Comparison of ENCODE assay signal across 13 cellular contexts in the genomic region with DNA sequence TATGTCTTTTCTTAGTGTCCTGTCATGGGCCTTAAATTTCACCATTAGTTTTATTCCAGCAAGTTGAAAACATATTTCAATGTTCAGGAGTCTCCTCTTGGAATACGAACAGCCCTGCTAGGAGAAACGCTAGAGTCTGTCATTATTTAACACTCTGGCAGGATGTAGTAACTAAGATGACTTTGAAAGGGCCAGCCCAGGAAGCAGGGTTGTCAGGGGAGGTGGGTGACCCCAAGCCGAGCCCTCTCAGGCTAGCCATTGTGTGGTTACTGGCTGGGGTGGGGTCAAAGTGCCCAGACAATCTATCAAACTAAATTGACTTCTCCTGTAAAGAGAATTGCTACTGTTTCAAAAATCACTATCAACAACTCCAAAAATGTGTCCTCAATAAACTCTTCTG.
DNase-seq lines count a peak whose midpoint lies in the region; ATAC-seq, FAIRE-seq and TF ChIP-seq lines count a peak whose summit lies in the region.
"Had no signal": no experiment of that assay in that cellular context is flagged by ENCODE, and none has a peak within 500 bp of the region (broad histone marks: within the 10 kb centered on the region; RNA-seq: fewer than 3 reads in every experiment).

No MANE protein-coding gene starts in this region.

- no peaks in the 10 kb centered on the region for H4K20me1 ChIP-seq in GM12878 (ENCODE audit: control insufficient read depth, insufficient read depth)

- no peaks in the 10 kb centered on the region for H3K9me3 Mint-ChIP-seq in activated T-cell treated with anti-CD3 and anti-CD28 coated beads, Interleukin-2, amount 50 U/mL, for 4 hours
- H3K9me3 Mint-ChIP-seq: neural progenitor cell had no signal

- TF ChIP-seq EP300 in GM12878 (IDR thresholded peaks at IDR 0.05; ENCODE audit: borderline replicate concordance in 1 of 2, control insufficient read depth in 1 of 2, low read depth in 2 of 2, low read length in 2 of 2) = no peak

- SMC1A ChIA-PET in GM12878 (lab: Charles Lee; ENCODE audit: uncharacterized antibody, unreplicated experiment) = interaction anchor here (0.7 to 2.2 kb wide), 6 partner anchors 9 to 763 kb away, joined by 3 to 7 read pairs (median 3); no protein-coding TSS in a partner anchor

- peaks cover 38% of the 10 kb centered on the region for H3K4me1 ChIP-seq in GM12878 (ENCODE audit: control insufficient read depth, insufficient read depth, low read length)
- H3K4me1 ChIP-seq in skeletal muscle tissue (ENCODE audit: control insufficient read depth in 3 of 3, insufficient read depth in 3 of 3, low read length in 3 of 3) = peaks cover 18 to 25% (median 19%) of the 10 kb centered on the region in 3 donors
- H3K4me1 ChIP-seq: neural progenitor cell had no signal

- RAD21 ChIA-PET in GM12878 (lab: Charles Lee; ENCODE audit: unreplicated experiment) = interaction anchor here (1.0 kb wide), 1 partner anchor 67 kb away, joined by 3 read pairs; no protein-coding TSS in a partner anchor

- H3K9ac ChIP-seq in GM12878 (ENCODE audit: control insufficient read depth, insufficient read depth, low read length) (no peak overlapping the region), skeletal muscle tissue (ENCODE audit: low read depth in 1 of 3, low read length in 3 of 3) (no peak overlapping the region)
- H3K9ac ChIP-seq: neural progenitor cell had no signal

- peaks cover 73% of the 10 kb centered on the region for H3K4me1 Mint-ChIP-seq in activated T-cell treated with anti-CD3 and anti-CD28 coated beads, Interleukin-2, amount 50 U/mL, for 4 hours (ENCODE audit: low read depth)

- H2AFZ ChIP-seq in GM12878 (ENCODE audit: control insufficient read depth, low read depth, low read length) = no peak overlapping the region
- H2AFZ ChIP-seq: neural progenitor cell had no signal

- POLR2A ChIA-PET in GM12878 (lab: Charles Lee) = interaction anchor here (0.6 to 1.3 kb wide), 3 partner anchors 14 to 676 kb away, joined by 4 to 5 read pairs (median 4); no protein-coding TSS in a partner anchor

- H3K27me3 Mint-ChIP-seq in activated T-cell treated with anti-CD3 and anti-CD28 coated beads, Interleukin-2, amount 50 U/mL, for 4 hours (ENCODE audit: low read depth) = peaks cover under 1% of the 10 kb centered on the region

- no peak for TF ChIP-seq POLR2A in GM12878 (IDR thresholded peaks at IDR 0.05; ENCODE audit: low read depth, low read length)

- WGBS in GM12878 (ENCODE audit: insufficient coverage, insufficient replicate concordance, low lambda C conversion rate, missing lambda C conversion rate) = 61% methylated on average over 3 of the region's 3 CpGs

- H3K4me3 Mint-ChIP-seq in activated T-cell treated with anti-CD3 and anti-CD28 coated beads, Interleukin-2, amount 50 U/mL, for 4 hours = peak overlapping the region; percentile 23
- H3K4me3 Mint-ChIP-seq: neural progenitor cell had no signal

- no peak for ATAC-seq in activated T-cell treated with anti-CD3 and anti-CD28 coated beads, Interleukin-2, amount 50 U/mL, for 4 hours
- ATAC-seq in HG03354 (IDR thresholded peaks at IDR 0.05; ENCODE audit: poor library complexity, severe bottlenecking, unreplicated experiment) (peak; percentile 38), GM12878 (no peak), esophagus mucosa (no peak)
- ATAC-seq: left cardiac atrium had no signal

- no peaks in the 10 kb centered on the region for H3K79me2 ChIP-seq in GM12878 (ENCODE audit: control insufficient read depth, insufficient read depth, low read length)

- no peak for TF ChIP-seq CTCF in GM12878 (IDR thresholded peaks at IDR 0.05 in 2 of 3, conservative IDR thresholded peaks at IDR 0.05 in 1 of 3; ENCODE audit: control insufficient read depth in 2 of 3, extremely low read depth in 1 of 3, insufficient read depth in 1 of 3, low read depth in 3 of 3, low read length in 3 of 3)

- DNase-seq in activated T-cell treated with anti-CD3 and anti-CD28 coated beads, Interleukin-2, amount 50 U/mL, for 4 hours = no peak
- no peak for DNase-seq in activated T-cell treated with anti-CD3 and anti-CD28 coated beads, Interleukin-2, amount 50 U/mL, for 1 hour
- DNase-seq in GM12878 (ENCODE audit: low read depth, low spot score) (no peak), C1 segment of cervical spinal cord (lab: John Stamatoyannopoulos, UW) (no peak)
- DNase-seq in central memory CD4-positive, alpha-beta T cell = no peak
- DNase-seq: head of caudate nucleus, left cardiac atrium, MM.1S had no signal

- TF ChIP-seq RAD21 in GM12878 (IDR thresholded peaks at IDR 0.05; ENCODE audit: insufficient read depth, low read depth, low read length) = no peak

- CTCF ChIA-PET in GM12878 (lab: Yijun Ruan, JAX) = interaction anchor here (0.7 to 1.3 kb wide), 4 partner anchors 10 to 69 kb away, joined by 3 to 5 read pairs (median 4); a partner anchor contains a TSS

- H3K9me3 ChIP-seq in GM12878 (replicated peaks; ENCODE audit: control insufficient read depth, insufficient read depth, low read length) (peaks cover 2% of the 10 kb centered on the region; the same call in 2 of the 3 replicates), skeletal muscle tissue (ENCODE audit: control insufficient read depth in 3 of 3, low read length in 3 of 3) (no peaks in the 10 kb centered on the region)

- H3K27ac ChIP-seq in GM12878 (ENCODE audit: control insufficient read depth, insufficient read depth) (peak overlapping the region; percentile 41), skeletal muscle tissue (ENCODE audit: low read depth, low read length) (peak overlapping the region; percentile 31)
- H3K27ac ChIP-seq: neural progenitor cell had no signal

- H3K36me3 ChIP-seq in GM12878 (ENCODE audit: control insufficient read depth in 2 of 2, insufficient read depth in 2 of 2, low read length in 1 of 2) = peaks cover 0 to 3% of the 10 kb centered on the region in 2 experiments; a peak in 1 of 4 replicates
- no peaks in the 10 kb centered on the region for H3K36me3 ChIP-seq in skeletal muscle tissue (ENCODE audit: control insufficient read depth in 3 of 3, insufficient read depth in 3 of 3, low read length in 3 of 3)
- H3K36me3 ChIP-seq: neural progenitor cell had no signal

- no peak for FAIRE-seq in GM12878 (lab: Jason Lieb, UNC)
- FAIRE-seq: D721Med had no signal

- BruUV-seq in GM12878 (replicated peaks; lab: Mats Ljungman, UMichigan) = no TSS peak

- no peaks in the 10 kb centered on the region for H3K36me3 Mint-ChIP-seq in activated T-cell treated with anti-CD3 and anti-CD28 coated beads, Interleukin-2, amount 50 U/mL, for 4 hours (ENCODE audit: insufficient read depth)
- H3K36me3 Mint-ChIP-seq: neural progenitor cell had no signal

- in situ Hi-C loops in GM12878 (cut with MboI) = no loop called here

- intact Hi-C loops in GM12878 (cut with micrococcal nuclease; ENCODE audit: unreplicated experiment) = no loop called here

- H3K4me3 ChIP-seq in GM12878 (no peak overlapping the region), skeletal muscle tissue (ENCODE audit: low read length in 3 of 3) (no peak overlapping the region)
- H3K4me3 ChIP-seq: neural progenitor cell had no signal

- H3K4me2 ChIP-seq in GM12878 (ENCODE audit: control insufficient read depth, insufficient read depth) = no peak overlapping the region
- H3K4me2 ChIP-seq: neural progenitor cell had no signal

- H3K27me3 ChIP-seq in GM12878 (replicated peaks in 1 of 2; ENCODE audit: control insufficient read depth in 2 of 2, insufficient read depth in 2 of 2, low read length in 1 of 2) = no peaks in the 10 kb centered on the region
- no peaks in the 10 kb centered on the region for H3K27me3 ChIP-seq in skeletal muscle tissue (ENCODE audit: control insufficient read depth in 3 of 3, insufficient read depth in 3 of 3, low read length in 3 of 3)
- H3K27me3 ChIP-seq: neural progenitor cell had no signal

TF ChIP-seq in GM12878, 131 proteins besides CTCF, POLR2A, EP300 and RAD21 (continues in another document):
- TF ChIP-seq POLR2AphosphoS2 (IDR thresholded peaks at IDR 0.05; ENCODE audit: low read depth, low read length) = 0 out of 2 replicates have a peak, but pooled peaks have one; percentile 39
- TF ChIP-seq NR2F1 (conservative IDR thresholded peaks at IDR 0.05) = peak; percentile 44
- TF ChIP-seq, protein P1, sequence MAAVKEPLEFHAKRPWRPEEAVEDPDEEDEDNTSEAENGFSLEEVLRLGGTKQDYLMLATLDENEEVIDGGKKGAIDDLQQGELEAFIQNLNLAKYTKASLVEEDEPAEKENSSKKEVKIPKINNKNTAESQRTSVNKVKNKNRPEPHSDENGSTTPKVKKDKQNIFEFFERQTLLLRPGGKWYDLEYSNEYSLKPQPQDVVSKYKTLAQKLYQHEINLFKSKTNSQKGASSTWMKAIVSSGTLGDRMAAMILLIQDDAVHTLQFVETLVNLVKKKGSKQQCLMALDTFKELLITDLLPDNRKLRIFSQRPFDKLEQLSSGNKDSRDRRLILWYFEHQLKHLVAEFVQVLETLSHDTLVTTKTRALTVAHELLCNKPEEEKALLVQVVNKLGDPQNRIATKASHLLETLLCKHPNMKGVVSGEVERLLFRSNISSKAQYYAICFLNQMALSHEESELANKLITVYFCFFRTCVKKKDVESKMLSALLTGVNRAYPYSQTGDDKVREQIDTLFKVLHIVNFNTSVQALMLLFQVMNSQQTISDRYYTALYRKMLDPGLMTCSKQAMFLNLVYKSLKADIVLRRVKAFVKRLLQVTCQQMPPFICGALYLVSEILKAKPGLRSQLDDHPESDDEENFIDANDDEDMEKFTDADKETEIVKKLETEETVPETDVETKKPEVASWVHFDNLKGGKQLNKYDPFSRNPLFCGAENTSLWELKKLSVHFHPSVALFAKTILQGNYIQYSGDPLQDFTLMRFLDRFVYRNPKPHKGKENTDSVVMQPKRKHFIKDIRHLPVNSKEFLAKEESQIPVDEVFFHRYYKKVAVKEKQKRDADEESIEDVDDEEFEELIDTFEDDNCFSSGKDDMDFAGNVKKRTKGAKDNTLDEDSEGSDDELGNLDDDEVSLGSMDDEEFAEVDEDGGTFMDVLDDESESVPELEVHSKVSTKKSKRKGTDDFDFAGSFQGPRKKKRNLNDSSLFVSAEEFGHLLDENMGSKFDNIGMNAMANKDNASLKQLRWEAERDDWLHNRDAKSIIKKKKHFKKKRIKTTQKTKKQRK (IDR thresholded peaks at IDR 0.05; ENCODE audit: low read depth, low read length) = no peak
